Comparison of ENCODE assay signal across 10 cellular contexts in the genomic region with DNA sequence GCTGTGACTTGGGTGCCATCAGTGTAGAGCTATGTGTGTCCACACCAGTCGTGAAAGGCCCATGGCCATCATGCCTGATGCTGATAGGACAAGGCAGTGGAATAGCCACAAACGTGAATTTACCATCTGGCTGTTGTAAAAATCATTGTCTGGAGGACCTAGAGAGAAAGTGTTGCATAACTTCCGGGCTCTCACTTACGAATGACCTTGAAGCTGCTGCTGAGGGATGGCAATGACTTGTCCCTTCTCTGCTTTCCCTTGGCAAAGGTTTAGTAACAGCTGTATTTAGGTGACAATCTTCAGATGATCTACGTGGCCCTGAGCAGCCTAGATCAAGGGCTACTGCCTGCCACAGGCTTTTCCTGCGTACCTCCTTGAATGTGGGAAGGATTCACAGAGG. TPM values are rescaled to one million over a fixed set of nuclear protein-coding genes. Genes with fewer than 3 reads are reported as not detected.
DNase-seq lines count a peak whose midpoint lies in the region; ATAC-seq and TF ChIP-seq lines count a peak whose summit lies in the region.
"Had no signal": no experiment of that assay in that cellular context is flagged by ENCODE, and none has a peak within 500 bp of the region (broad histone marks: within the 10 kb centered on the region; RNA-seq: fewer than 3 reads in every experiment).

No MANE protein-coding gene starts in this region.

- H3K4me3 ChIP-seq in spleen = no peak overlapping the region

- H3K27me3 ChIP-seq in spleen (replicated peaks in 1 of 7) = peaks cover 0 to 33% (median 0%) of the 10 kb centered on the region in 7 donors

- H3K36me3 ChIP-seq in spleen = peaks cover 0 to 32% (median 0%) of the 10 kb centered on the region in 6 donors

- 38 to 61% (median 42%) methylated on average over 6 of the region's 6 CpGs for WGBS in spleen, 5 donors

- DNase-seq in LHCN-M2 (ENCODE audit: low read depth) = peak; percentile 35
- DNase-seq in amniotic epithelial cell (ENCODE audit: low read depth) = peak; percentile 70
- DNase-seq in kidney tubule cell (ENCODE audit: low spot score) = peak; percentile 36
- DNase-seq in spleen = no peak
- no peak for DNase-seq in NCI-H526 treated with DMSO at 0.1 percent for 48 hours (lab: John Stamatoyannopoulos, UW)
- no peak for DNase-seq in inferior parietal cortex (ENCODE audit: extremely low spot score)
- DNase-seq: stimulated activated CD4-positive, alpha-beta T cell treated with anti-CD3 and anti-CD28 coated beads, Interleukin-15, amount 100 ng/mL, for 24 hours; stimulated activated naive CD8-positive, alpha-beta T cell treated with anti-CD3 and anti-CD28 coated beads, Interleukin-15, Interleukin-2, amounts not matched to agents 100 U/mL and 50 U/mL, for 24 hours had no signal

- peak overlapping the region in 6 of 8 donors; percentile 0 to 91 (median 50) for H3K27ac ChIP-seq in spleen

- no peaks in the 10 kb centered on the region for H3K9me3 ChIP-seq in spleen

- peaks cover 4 to 97% (median 43%) of the 10 kb centered on the region in 6 donors for H3K4me1 ChIP-seq in spleen

- intact Hi-C loops in spleen (cut with DNase I; ENCODE audit: low total_unique reads) = no loop called here

- TF ChIP-seq POLR2A in spleen (IDR thresholded peaks at IDR 0.05) = no peak

- no peak for TF ChIP-seq CTCF in spleen (IDR thresholded peaks at IDR 0.05 in 8 of 11, conservative IDR thresholded peaks at IDR 0.05 in 3 of 11)

- ATAC-seq in GM18520 (IDR thresholded peaks at IDR 0.05; ENCODE audit: unreplicated experiment) = no peak
- no peak for ATAC-seq in HG03196 (IDR thresholded peaks at IDR 0.05; ENCODE audit: unreplicated experiment)
- ATAC-seq: stimulated activated naive CD8-positive, alpha-beta T cell treated with anti-CD3 and anti-CD28 coated beads, Interleukin-15, Interleukin-2, amounts not matched to agents 100 U/mL and 50 U/mL, for 24 hours had no signal

RNA-seq across cellular contexts. Expression of gene ATP1B1, which starts 5.8 kb away (rescaled TPM):
- 16.1 and 22.6 TPM in 2 replicates for total RNA-seq in LHCN-M2 (2014; rRNA removed)
- polyA plus RNA-seq in LHCN-M2 (2012) = 22.2 TPM
- 100 to 1,000 TPM in 1 of 7 donors, 10 to 100 TPM in 6; 42.1 to 101 (median 66.2) TPM for total RNA-seq in spleen
- polyA plus RNA-seq in spleen = 10 to 100 TPM in 1 of 3 donors, 1 to 10 TPM in 2; 3.1 to 14.7 (median 5.9) TPM

Comparison
In these comparisons a context has a peak if more than half of its experiments do, and no peak if none do; other contexts are left out.
1. DNase-seq: peak in LHCN-M2 (single experiment), amniotic epithelial cell (single experiment) and kidney tubule cell (single experiment); none in spleen (single experiment), NCI-H526 treated with DMSO at 0.1 percent for 48 hours (single experiment) and inferior parietal cortex (single experiment).